ENCODE assay signal across 14 cellular contexts in the genomic region with DNA sequence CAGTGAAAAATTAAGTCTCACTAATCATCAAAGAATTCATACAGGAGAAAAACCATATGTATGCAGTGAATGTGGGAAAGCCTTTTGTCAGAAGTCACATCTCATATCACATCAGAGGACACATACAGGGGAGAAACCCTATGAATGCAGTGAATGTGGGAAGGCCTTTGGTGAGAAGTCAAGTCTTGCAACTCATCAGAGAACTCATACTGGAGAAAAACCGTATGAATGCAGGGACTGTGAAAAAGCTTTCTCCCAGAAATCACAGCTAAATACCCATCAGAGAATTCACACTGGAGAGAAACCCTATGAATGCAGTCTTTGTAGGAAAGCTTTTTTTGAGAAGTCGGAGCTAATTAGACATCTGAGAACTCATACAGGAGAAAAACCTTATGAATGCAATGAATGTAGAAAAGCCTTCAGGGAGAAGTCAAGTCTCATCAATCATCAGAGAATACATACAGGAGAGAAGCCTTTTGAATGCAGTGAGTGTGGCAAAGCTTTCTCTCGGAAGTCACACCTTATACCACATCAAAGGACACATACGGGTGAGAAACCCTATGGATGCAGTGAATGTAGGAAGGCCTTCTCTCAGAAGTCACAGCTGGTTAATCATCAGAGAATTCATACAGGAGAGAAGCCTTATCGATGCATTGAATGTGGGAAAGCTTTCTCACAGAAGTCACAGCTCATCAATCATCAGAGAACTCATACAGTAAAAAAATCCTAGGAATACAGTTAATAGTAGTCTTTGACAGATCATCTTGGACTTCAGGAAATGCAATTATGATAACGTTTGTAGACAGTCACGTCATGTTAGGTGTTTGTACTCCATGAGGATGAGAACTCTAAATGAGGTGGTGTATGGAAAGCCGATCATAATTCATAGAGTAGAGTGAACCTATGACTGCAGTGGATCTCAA. TPM values are rescaled to one million over a fixed set of nuclear protein-coding genes. Genes with fewer than 3 reads are reported as not detected.
A peak's percentile ranks its signal among the peaks of the same experiment; 100 is the strongest.
DNase-seq lines count a peak whose midpoint lies in the region; ATAC-seq and TF ChIP-seq lines count a peak whose summit lies in the region.
"Had no signal": no experiment of that assay in that cellular context is flagged by ENCODE, and none has a peak within 500 bp of the region (broad histone marks: within the 10 kb centered on the region; RNA-seq: fewer than 3 reads in every experiment).

No MANE protein-coding gene starts in this region.

- WGBS in liver, result 97% methylated on average over 8 of the region's 8 CpGs
- WGBS in body of pancreas, 2 donors, result 87 to 91% methylated on average over 8 of the region's 8 CpGs

- H3K36me3 ChIP-seq in BLaER1 treated with 17β-estradiol and CSF1 and Interleukin-3, amounts not matched to agents 10 nM and 100 nM, result peaks cover 93 to 100% (median 100%) of the 10 kb centered on the region in 11 experiments
- peaks cover 80% of the 10 kb centered on the region for H3K36me3 ChIP-seq in GM23338 (ENCODE audit: insufficient read depth)
- H3K36me3 ChIP-seq in liver (ENCODE audit: control insufficient read depth in 4 of 4, insufficient read depth in 3 of 4, low read depth in 1 of 4, low read length in 3 of 4), result peaks cover 7 to 32% (median 28%) of the 10 kb centered on the region in 4 donors
- peaks cover 14 to 21% of the 10 kb centered on the region in 2 donors for H3K36me3 ChIP-seq in body of pancreas (replicated peaks in 1 of 2; ENCODE audit: insufficient read depth in 1 of 2, low read depth in 2 of 2)

- no peak overlapping the region for H3K4me2 ChIP-seq in BLaER1 treated with 17β-estradiol and CSF1 and Interleukin-3, amounts not matched to agents 10 nM and 100 nM
- no peak overlapping the region for H3K4me2 ChIP-seq in GM23338

- no peaks in the 10 kb centered on the region for H4K20me1 ChIP-seq in BLaER1 treated with 17β-estradiol and CSF1 and Interleukin-3, amounts not matched to agents 10 nM and 100 nM
- no peaks in the 10 kb centered on the region for H4K20me1 ChIP-seq in GM23338 (replicated peaks; ENCODE audit: insufficient read depth)

- intact Hi-C loops in body of pancreas (cut with DNase I), result loop anchor here (10.0 kb wide), 1 partner anchor 54 kb away; no protein-coding TSS in a partner anchor

- H3K4me3 Mint-ChIP-seq in GM23338 (no peak overlapping the region), T-cell (peak overlapping the region in 1 of 3 donors; percentile 55)
- H3K4me3 Mint-ChIP-seq: activated B cell treated with CpG ODN at 0.5 μM for 24 hours; activated T-cell treated with anti-CD3 and anti-CD28 coated beads, Interleukin-2, amount 50 U/mL, for 24 hours had no signal

- ATAC-seq in GM23338, result no peak
- no peak for ATAC-seq in T-cell (replicated peaks in 1 of 4)
- ATAC-seq in body of pancreas, result no peak
- no peak for ATAC-seq in GM18502 (IDR thresholded peaks at IDR 0.05; ENCODE audit: poor library complexity, unreplicated experiment)
- ATAC-seq: heart left ventricle had no signal

- CTCF ChIA-PET in T-cell (lab: Charles Lee), result interaction anchor here (0.6 to 0.8 kb wide), 2 partner anchors 227 to 1347 kb away, joined by 4 read pairs; partner anchors contain the start of gene SFSWAP (in 1 of the 2)

- H3K27ac Mint-ChIP-seq in GM23338 (no peak overlapping the region), T-cell (no peak overlapping the region)
- H3K27ac Mint-ChIP-seq: activated B cell treated with CpG ODN at 0.5 μM for 24 hours; activated T-cell treated with anti-CD3 and anti-CD28 coated beads, Interleukin-2, amount 50 U/mL, for 24 hours had no signal

- H2AFZ ChIP-seq in GM23338, result no peak overlapping the region

- H3K9me3 Mint-ChIP-seq in GM23338 (peaks cover 99% of the 10 kb centered on the region), T-cell (peaks cover 17 to 54% (median 41%) of the 10 kb centered on the region in 3 donors)

- H3K4me1 ChIP-seq in BLaER1 treated with 17β-estradiol and CSF1 and Interleukin-3, amounts not matched to agents 10 nM and 100 nM, result no peaks in the 10 kb centered on the region
- no peaks in the 10 kb centered on the region for H3K4me1 ChIP-seq in GM23338 (ENCODE audit: insufficient read depth)
- H3K4me1 ChIP-seq in liver (ENCODE audit: control insufficient read depth in 4 of 4, insufficient read depth in 4 of 4, low read length in 3 of 4), result no peaks in the 10 kb centered on the region
- H3K4me1 ChIP-seq in body of pancreas, result no peaks in the 10 kb centered on the region
- H3K4me1 ChIP-seq: heart left ventricle had no signal

- no peak overlapping the region for H3K27ac ChIP-seq in BLaER1 treated with 17β-estradiol and CSF1 and Interleukin-3, amounts not matched to agents 10 nM and 100 nM
- H3K27ac ChIP-seq in GM23338 (ENCODE audit: low read depth), result no peak overlapping the region
- H3K27ac ChIP-seq in liver (ENCODE audit: low read depth in 1 of 2, low read length in 2 of 2), result no peak overlapping the region
- H3K27ac ChIP-seq in body of pancreas, result no peak overlapping the region
- H3K27ac ChIP-seq: heart left ventricle had no signal

- H3K9me2 ChIP-seq in GM23338 (ENCODE audit: insufficient read depth), result no peaks in the 10 kb centered on the region

- H3K79me2 ChIP-seq in GM23338 (replicated peaks; ENCODE audit: insufficient read depth), result no peaks in the 10 kb centered on the region

- H3F3A ChIP-seq in GM23338 (replicated peaks; ENCODE audit: low read depth), result peaks cover 30% of the 10 kb centered on the region

- H3K27me3 Mint-ChIP-seq in GM23338 (ENCODE audit: insufficient read depth, low read depth, poor library complexity) (peaks cover 26% of the 10 kb centered on the region), T-cell (no peaks in the 10 kb centered on the region)
- H3K27me3 Mint-ChIP-seq: activated B cell treated with CpG ODN at 0.5 μM for 24 hours; activated T-cell treated with anti-CD3 and anti-CD28 coated beads, Interleukin-2, amount 50 U/mL, for 24 hours; naive B cell had no signal

- TF ChIP-seq RAD21 in liver (IDR thresholded peaks at IDR 0.05), result no peak

- peaks cover 99 to 100% (median 100%) of the 10 kb centered on the region in 11 experiments for H3K9me3 ChIP-seq in BLaER1 treated with 17β-estradiol and CSF1 and Interleukin-3, amounts not matched to agents 10 nM and 100 nM (replicated peaks in 1 of 11)
- H3K9me3 ChIP-seq in liver (ENCODE audit: control insufficient read depth in 4 of 4, low read length in 3 of 4) (peaks cover 38 to 86% (median 76%) of the 10 kb centered on the region in 4 donors), body of pancreas (peaks cover 0 to 81% (median 17%) of the 10 kb centered on the region in 3 donors)

- DNase-seq in GM23338 (ENCODE audit: low spot score) (peak; percentile 8), amniotic epithelial cell (ENCODE audit: low read depth) (peak; percentile 10), T-cell (no peak), body of pancreas (no peak)
- no peak for DNase-seq in stimulated activated CD4-positive, alpha-beta T cell treated with anti-CD3 and anti-CD28 coated beads, Interleukin-1b, Interleukin-23, amount 100 ng/mL, for 48 hours
- DNase-seq: activated B cell treated with CpG ODN at 0.5 μM for 24 hours; activated T-cell treated with anti-CD3 and anti-CD28 coated beads, Interleukin-2, amount 50 U/mL, for 24 hours; cerebellar nuclear complex; heart left ventricle; naive B cell; NCI-H2029 had no signal

- no peak for TF ChIP-seq POLR2A in body of pancreas (IDR thresholded peaks at IDR 0.05)

- H3K4me3 ChIP-seq in BLaER1 treated with 17β-estradiol and CSF1 and Interleukin-3, amounts not matched to agents 10 nM and 100 nM, result peak overlapping the region; percentile 19 to 48 (median 38); a peak in 15 of 20 replicates
- H3K4me3 ChIP-seq in GM23338 (peak overlapping the region; percentile 25), liver (ENCODE audit: low read depth in 1 of 3, low read length in 3 of 3) (peak overlapping the region in 2 of 3 donors; percentile 44 to 73), body of pancreas (no peak overlapping the region)
- H3K4me3 ChIP-seq: heart left ventricle had no signal

- H3K4me1 Mint-ChIP-seq in GM23338 (no peaks in the 10 kb centered on the region), T-cell (peaks cover 0 to 4% (median 0%) of the 10 kb centered on the region in 3 donors)
- H3K4me1 Mint-ChIP-seq: activated B cell treated with CpG ODN at 0.5 μM for 24 hours, naive B cell had no signal

- no peaks in the 10 kb centered on the region for H3K27me3 ChIP-seq in BLaER1 treated with 17β-estradiol and CSF1 and Interleukin-3, amounts not matched to agents 10 nM and 100 nM
- H3K27me3 ChIP-seq in GM23338 (ENCODE audit: insufficient read depth), result no peaks in the 10 kb centered on the region
- H3K27me3 ChIP-seq in liver (ENCODE audit: control insufficient read depth in 4 of 4, insufficient read depth in 4 of 4, low read length in 3 of 4), result no peaks in the 10 kb centered on the region
- no peaks in the 10 kb centered on the region for H3K27me3 ChIP-seq in body of pancreas
- H3K27me3 ChIP-seq: heart left ventricle had no signal

- TF ChIP-seq CTCF in GM23338 (conservative IDR thresholded peaks at IDR 0.05; ENCODE audit: low read depth in 2 of 2) (no peak), liver (IDR thresholded peaks at IDR 0.05; ENCODE audit: low read depth, low read length, missing input control) (no peak), body of pancreas (IDR thresholded peaks at IDR 0.05) (no peak)

- H3K9ac ChIP-seq in BLaER1 treated with 17β-estradiol and CSF1 and Interleukin-3, amounts not matched to agents 10 nM and 100 nM, result no peak overlapping the region
- H3K9ac ChIP-seq in liver (ENCODE audit: low read depth in 1 of 2, low read length in 2 of 2), result no peak overlapping the region

- H3K36me3 Mint-ChIP-seq in GM23338 (ENCODE audit: low read depth) (peaks cover 94% of the 10 kb centered on the region), T-cell (peaks cover 54% of the 10 kb centered on the region)

- POLR2A ChIA-PET in T-cell (lab: Charles Lee), result no interaction called here

TF ChIP-seq in GM23338, 12 proteins besides CTCF, POLR2A, EP300 and RAD21:
- TF ChIP-seq ZNF331 (CRISPR knock-in tag; IDR thresholded peaks at IDR 0.05; ENCODE audit: low read depth) (no peak), POLR2AphosphoS5 (IDR thresholded peaks at IDR 0.05; ENCODE audit: low read depth) (peak; percentile 26; the same call in 1 of the 2 replicates)

TF ChIP-seq in liver, 16 proteins besides CTCF, POLR2A, EP300 and RAD21 (continues in another document):
- TF ChIP-seq, protein P1, sequence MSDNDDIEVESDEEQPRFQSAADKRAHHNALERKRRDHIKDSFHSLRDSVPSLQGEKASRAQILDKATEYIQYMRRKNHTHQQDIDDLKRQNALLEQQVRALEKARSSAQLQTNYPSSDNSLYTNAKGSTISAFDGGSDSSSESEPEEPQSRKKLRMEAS (IDR thresholded peaks at IDR 0.05), result no peak
- TF ChIP-seq HNF4G (IDR thresholded peaks at IDR 0.05), result no peak

RNA-seq across cellular contexts. Expression of gene ZNF84, which starts 21.2 kb away (rescaled TPM):
- 36.3 and 46.6 TPM in 2 replicates for total RNA-seq in GM23338 (2014; rRNA removed; shearing (Covaris generic))
- polyA plus RNA-seq in GM23338 (2016; fragmentation: Nextera tagmentation; extraction: Ambion mirVana) (15.0 and 21.1 TPM in 2 replicates), liver (1 to 10 TPM; 3.2 to 4.8 TPM)
- total RNA-seq in liver (10 to 100 TPM in 1 of 2 donors, 1 to 10 TPM in 1; 9.5 to 15.6 TPM), T-cell (10 to 100 TPM; 26.6 to 38.9 (median 35.9) TPM), body of pancreas (10 to 100 TPM; 10.2 to 22.1 TPM)

RNA-seq across cellular contexts. Expression of gene ZNF140, which starts 22.3 kb away (rescaled TPM):
- 11.0 and 15.4 TPM in 2 replicates for total RNA-seq in GM23338 (2014; rRNA removed; shearing (Covaris generic))
- polyA plus RNA-seq in GM23338 (2016; fragmentation: Nextera tagmentation; extraction: Ambion mirVana) (13.4 and 16.2 TPM in 2 replicates), liver (1 to 10 TPM; 5.2 to 6.3 TPM)
- total RNA-seq in liver (10 to 100 TPM; 10.0 to 12.4 TPM), T-cell (10 to 100 TPM; 12.6 to 20.8 (median 20.3) TPM), body of pancreas (10 to 100 TPM; 12.9 to 14.3 TPM)

Comparison
In these comparisons a context has a peak if more than half of its experiments do, and no peak if none do; other contexts are left out.
1. H3K4me3 ChIP-seq: peak in BLaER1 treated with 17β-estradiol and CSF1 and Interleukin-3, amounts not matched to agents 10 nM and 100 nM (10 of 10), GM23338 (single experiment) and liver (2 of 3); none in body of pancreas (0 of 2).
2. DNase-seq: peak in GM23338 (single experiment) and amniotic epithelial cell (single experiment); none in T-cell (0 of 34), body of pancreas (0 of 4) and stimulated activated CD4-positive, alpha-beta T cell treated with anti-CD3 and anti-CD28 coated beads, Interleukin-1b, Interleukin-23, amount 100 ng/mL, for 48 hours (single experiment).